21 cellular contexts compared by ENCODE assay signal in the genomic region with DNA sequence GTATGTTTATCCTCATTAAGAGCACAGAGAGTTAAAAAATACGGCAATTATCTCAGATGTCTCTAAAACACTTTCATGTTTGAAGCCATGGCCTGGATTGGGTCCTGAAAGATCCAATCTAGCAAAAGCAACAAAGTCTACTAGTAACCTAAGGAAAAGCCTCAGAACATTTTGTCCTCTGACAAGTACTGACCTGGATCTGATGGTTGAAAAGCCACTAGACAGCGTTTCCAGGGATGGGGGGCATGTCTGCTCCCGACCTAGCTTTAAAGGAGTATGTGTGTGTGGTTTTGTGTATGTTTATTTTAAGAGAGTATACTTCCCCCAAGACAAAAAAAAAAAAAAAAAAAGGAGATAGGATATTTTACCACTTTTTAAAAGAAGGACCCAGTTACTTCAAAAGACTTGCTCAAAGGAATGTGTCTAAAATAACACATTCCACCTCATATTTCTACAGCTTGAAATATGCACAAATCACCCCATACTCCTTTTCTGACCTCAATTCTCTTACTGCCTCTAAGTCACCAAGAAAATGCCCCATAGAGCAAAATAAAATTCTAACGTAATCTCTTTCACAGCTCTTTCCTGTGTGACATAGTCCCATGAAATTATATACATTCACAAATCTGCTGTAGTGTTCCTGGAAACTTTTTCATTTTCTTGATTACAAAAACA.
"Had no signal": no experiment of that assay in that cellular context is flagged by ENCODE, and none has a peak within 500 bp of the region (broad histone marks: within the 10 kb centered on the region; RNA-seq: fewer than 3 reads in every experiment).

No MANE protein-coding gene starts in this region.

- H3K4me1 ChIP-seq: colonic mucosa, esophagus muscularis mucosa, left ventricle myocardium inferior had no signal

- H3K9me3 ChIP-seq: colonic mucosa, esophagus muscularis mucosa, left ventricle myocardium inferior, vagina had no signal

- DNase-seq: activated CD4-positive, alpha-beta T cell treated with anti-CD3 and anti-CD28 coated beads for 1 hour; activated CD4-positive, alpha-beta T cell treated with anti-CD3 and anti-CD28 coated beads, Interleukin-2, amount 50 U/mL, for 1 hour; activated CD8-positive, alpha-beta memory T cell treated with anti-CD3 and anti-CD28 coated beads, Interleukin-2, amount 50 U/mL, for 48 hours; activated naive CD4-positive, alpha-beta T cell treated with Interleukin-2 at 50 U/mL for 16 hours; activated naive CD8-positive, alpha-beta T cell treated with anti-CD3 and anti-CD28 coated beads for 36 hours; activated T-cell treated with anti-CD3 and anti-CD28 coated beads, Interleukin-2, amount 50 U/mL, for 4 hours; amniotic stem cell; caudate nucleus; colonic mucosa; foreskin fibroblast; kidney glomerular epithelial cell; left ventricle myocardium inferior; nucleus accumbens; stimulated activated CD4-positive, alpha-beta T cell treated with anti-CD3 and anti-CD28 coated beads, Interleukin-2, amount 100 ng/mL, for 48 hours; stimulated activated CD8-positive, alpha-beta memory T cell treated with anti-CD3 and anti-CD28 coated beads, Interleukin-4, amount 100 ng/mL, for 48 hours; stimulated activated naive B cell treated with anti-CD40 and anti-IgM and Interleukin-4, amounts not matched to agents 10 μg/mL and 1 μg/mL and 100 μg/mL, for 72 hours had no signal

- H3K27ac ChIP-seq: colonic mucosa, esophagus muscularis mucosa, vagina had no signal

- H3K4me3 ChIP-seq: colonic mucosa, esophagus muscularis mucosa, left ventricle myocardium inferior, smooth muscle cell, vagina had no signal

- H3K4me2 ChIP-seq: smooth muscle cell had no signal

- ATAC-seq: activated T-cell treated with anti-CD3 and anti-CD28 coated beads, Interleukin-2, amount 50 U/mL, for 4 hours; sciatic nerve; SK-N-SH treated with all-trans-retinoic acid at 6 μM for 48 hours; stimulated activated naive B cell treated with anti-CD40 and anti-IgM and Interleukin-4, amounts not matched to agents 10 μg/mL and 1 μg/mL and 100 μg/mL, for 72 hours had no signal

- H3K27me3 ChIP-seq: colonic mucosa, esophagus muscularis mucosa, vagina had no signal

- H3K36me3 ChIP-seq: colonic mucosa, esophagus muscularis mucosa, left ventricle myocardium inferior, vagina had no signal
